ENCODE assay signal across 8 cellular contexts in genomic region chr6:53795254-53795701, GRCh38. TPM values are rescaled to one million over a fixed set of nuclear protein-coding genes. Genes with fewer than 3 reads are reported as not detected.
DNase-seq lines count a peak whose midpoint lies in the region; ATAC-seq and TF ChIP-seq lines count a peak whose summit lies in the region.

No MANE protein-coding gene starts in this region.

- H3K4me1 ChIP-seq in GM23338 (ENCODE audit: insufficient read depth), result peaks cover 6% of the 10 kb centered on the region
- no peaks in the 10 kb centered on the region for H3K4me1 ChIP-seq in uterus

- ATAC-seq in GM23338 (peak; percentile 36), HG03565 (IDR thresholded peaks at IDR 0.05; ENCODE audit: unreplicated experiment) (no peak), HG03045 (IDR thresholded peaks at IDR 0.05; ENCODE audit: unreplicated experiment) (no peak)

- no peaks in the 10 kb centered on the region for H3K9me3 ChIP-seq in uterus

- H3K27me3 ChIP-seq in GM23338 (ENCODE audit: insufficient read depth) (peaks cover 23% of the 10 kb centered on the region), uterus (no peaks in the 10 kb centered on the region)

- H3K36me3 ChIP-seq in GM23338 (ENCODE audit: insufficient read depth) (no peaks in the 10 kb centered on the region), uterus (no peaks in the 10 kb centered on the region)

- TF ChIP-seq CTCF in Calu3 (IDR thresholded peaks at IDR 0.05; ENCODE audit: unreplicated experiment) (no peak), GM23338 (conservative IDR thresholded peaks at IDR 0.05; ENCODE audit: low read depth in 2 of 2) (no peak), mesothelial cell of epicardium (IDR thresholded peaks at IDR 0.05; ENCODE audit: unreplicated experiment) (no peak), uterus (IDR thresholded peaks at IDR 0.05) (no peak)

- H4K20me1 ChIP-seq in GM23338 (replicated peaks; ENCODE audit: insufficient read depth), result peaks cover 11% of the 10 kb centered on the region

- H3K4me3 Mint-ChIP-seq in Calu3 (ENCODE audit: low read depth, unreplicated experiment) (peak overlapping the region; percentile 95), GM23338 (peak overlapping the region; percentile 96), mesothelial cell of epicardium (peak overlapping the region; percentile 93)

- H3K79me2 ChIP-seq in GM23338 (replicated peaks; ENCODE audit: insufficient read depth), result peaks cover 44% of the 10 kb centered on the region

- no peaks in the 10 kb centered on the region for H3K27me3 Mint-ChIP-seq in Calu3 (ENCODE audit: unreplicated experiment)
- H3K27me3 Mint-ChIP-seq in GM23338 (ENCODE audit: insufficient read depth, low read depth, poor library complexity), result peaks cover 17% of the 10 kb centered on the region
- no peaks in the 10 kb centered on the region for H3K27me3 Mint-ChIP-seq in mesothelial cell of epicardium (ENCODE audit: low read depth)

- H3K9me3 Mint-ChIP-seq in Calu3 (ENCODE audit: low read depth, unreplicated experiment) (no peaks in the 10 kb centered on the region), GM23338 (no peaks in the 10 kb centered on the region; the same call in 2 of the 3 replicates), mesothelial cell of epicardium (peaks cover 9% of the 10 kb centered on the region)

- H3K36me3 Mint-ChIP-seq in Calu3 (ENCODE audit: insufficient read depth, unreplicated experiment) (peaks cover 50% of the 10 kb centered on the region), GM23338 (ENCODE audit: low read depth) (peaks cover 6% of the 10 kb centered on the region; the same call in 1 of the 3 replicates), mesothelial cell of epicardium (peaks cover 6% of the 10 kb centered on the region)

- H3K4me1 Mint-ChIP-seq in Calu3 (ENCODE audit: low read depth, unreplicated experiment) (peaks cover 62% of the 10 kb centered on the region), GM23338 (peaks cover 26% of the 10 kb centered on the region), mesothelial cell of epicardium (peaks cover 44% of the 10 kb centered on the region)

- CTCF ChIA-PET in Calu3 (lab: Charles Lee), result interaction anchor here (0.7 to 4.8 kb wide), 12 partner anchors 16 to 293 kb away, joined by 3 to 73 read pairs (median 5); no protein-coding TSS in a partner anchor

- no TSS peak for BruUV-seq in Calu3 (replicated peaks; lab: Mats Ljungman, UMichigan)

- no peaks in the 10 kb centered on the region for H3K9me2 ChIP-seq in GM23338 (ENCODE audit: insufficient read depth)

- peak overlapping the region; percentile 99 for H3K4me2 ChIP-seq in GM23338

- H3K4me3 ChIP-seq in GM23338 (peak overlapping the region; percentile 98), uterus (peak overlapping the region; percentile 66 to 68)

- peak overlapping the region; percentile 50 for H3K27ac Mint-ChIP-seq in Calu3 (ENCODE audit: unreplicated experiment)
- peak overlapping the region; percentile 86; the same call in 1 of the 2 replicates for H3K27ac Mint-ChIP-seq in GM23338
- H3K27ac Mint-ChIP-seq in mesothelial cell of epicardium, result peak overlapping the region; percentile 92

- peak overlapping the region; percentile 95 for H2AFZ ChIP-seq in GM23338

- H3K27ac ChIP-seq in GM23338 (ENCODE audit: low read depth) (no peak overlapping the region; the same call in 1 of the 2 replicates), uterus (peak overlapping the region; percentile 69 to 75)

- 0 out of 2 replicates have a peak, but pooled peaks cover 3% of the 10 kb centered on the region for H3F3A ChIP-seq in GM23338 (replicated peaks; ENCODE audit: low read depth)

- no peak for DNase-seq in Calu3
- DNase-seq in GM23338 (ENCODE audit: low spot score), result peak; percentile 54
- DNase-seq in NCI-H510A treated with DMSO at 0.1 percent for 48 hours (lab: John Stamatoyannopoulos, UW), result peak; percentile 82
- peak; percentile 15 for DNase-seq in cerebellum (ENCODE audit: low spot score)
- no peak for DNase-seq in mesothelial cell of epicardium (ENCODE audit: low spot score in 2 of 2, unreplicated experiment in 2 of 2)
- DNase-seq in uterus, result peak in 1 of 2 donors; percentile 18

- no peak for TF ChIP-seq POLR2A in uterus (IDR thresholded peaks at IDR 0.05)

- intact Hi-C loops in Calu3 (cut with micrococcal nuclease; ENCODE audit: unreplicated experiment) (loop anchor here (2.0 to 10.0 kb wide), 2 partner anchors 60 to 130 kb away; no protein-coding TSS in a partner anchor), uterus (cut with DNase I; ENCODE audit: low total_unique reads) (loop anchor here (10.0 kb wide), 1 partner anchor 250 kb away; the partner anchor contains the start of gene GCLC)

TF ChIP-seq in GM23338, 12 proteins besides CTCF, POLR2A, EP300 and RAD21 (continues in another document):
- TF ChIP-seq CREB1 (CRISPR knock-in tag; IDR thresholded peaks at IDR 0.05; ENCODE audit: low read depth) (no peak), EZH2phosphoT487 (IDR thresholded peaks at IDR 0.05; ENCODE audit: unreplicated experiment) (no peak), JUNB (IDR thresholded peaks at IDR 0.05; ENCODE audit: unreplicated experiment) (no peak), ETS1 (IDR thresholded peaks at IDR 0.05) (no peak), POLR2AphosphoS5 (IDR thresholded peaks at IDR 0.05; ENCODE audit: low read depth) (no peak), REST (IDR thresholded peaks at IDR 0.05; ENCODE audit: unreplicated experiment) (no peak), ZNF331 (CRISPR knock-in tag; IDR thresholded peaks at IDR 0.05; ENCODE audit: low read depth) (no peak), EZH2 (IDR thresholded peaks at IDR 0.05; ENCODE audit: low read depth, unreplicated experiment) (no peak), ZNF114 (CRISPR knock-in tag; IDR thresholded peaks at IDR 0.05) (no peak)

RNA-seq across cellular contexts. Expression of gene LRRC1, which starts 0.5 kb away (rescaled TPM):
- total RNA-seq in Calu3 (2022) (26.6 TPM in 2 replicates), cerebellum (19.3 TPM), mesothelial cell of epicardium (26.1 to 30.4 TPM (median 27.0 TPM) in 3 replicates), uterus (10 to 100 TPM in 3 of 4 donors, 1 to 10 TPM in 1; 4.4 to 39.7 (median 17.7) TPM)
- total RNA-seq in GM23338 (2014; rRNA removed; shearing (Covaris generic)), result 16.6 and 18.6 TPM in 2 replicates
- polyA plus RNA-seq in GM23338 (2016; fragmentation: Nextera tagmentation; extraction: Ambion mirVana), result 11.3 TPM in 2 replicates

Comparison
In these comparisons a context has a peak if more than half of its experiments do, and no peak if none do; other contexts are left out.
1. DNase-seq: peak in GM23338 (single experiment), NCI-H510A treated with DMSO at 0.1 percent for 48 hours (single experiment) and cerebellum (single experiment); none in Calu3 (single experiment) and mesothelial cell of epicardium (0 of 2).
2. Peak in every context shown above with its lines, with median percentiles within 50 percentile points of each other: H3K27ac Mint-ChIP-seq and H3K4me3 Mint-ChIP-seq.